21 cellular contexts compared by ENCODE assay signal in genomic region chr3:61591300-61591699, GRCh38. TPM values are rescaled to one million over a fixed set of nuclear protein-coding genes. Genes with fewer than 3 reads are reported as not detected.
"Had no signal": no experiment of that assay in that cellular context is flagged by ENCODE, and none has a peak within 500 bp of the region (broad histone marks: within the 10 kb centered on the region; RNA-seq: fewer than 3 reads in every experiment).

No MANE protein-coding gene starts in this region.

- H3K36me3 ChIP-seq: SJSA1 had no signal

- H3K36me3 Mint-ChIP-seq: T-cell had no signal

- H3K27ac Mint-ChIP-seq: T-cell had no signal

- ATAC-seq: T-cell had no signal

- H3K27ac ChIP-seq: HL-60, SJSA1 had no signal

- H3K4me3 Mint-ChIP-seq: T-cell had no signal

- H3K4me1 Mint-ChIP-seq: T-cell had no signal

- H3K27me3 ChIP-seq: SJSA1 had no signal

- H3K9me3 ChIP-seq: SJSA1, SK-N-SH had no signal

- H3K4me3 ChIP-seq: SJSA1 had no signal

- H3K4me2 ChIP-seq: SK-N-SH had no signal

- H3K9me3 Mint-ChIP-seq: T-cell had no signal

- DNase-seq: Karpas-422, KG1, MM.1S, NCI-H1092 treated with DMSO at 0.1 percent for 48 hours, NCI-H1436, NCI-H187, NCI-H2029, NCI-H2171 treated with DMSO at 0.1 percent for 48 hours, NCI-H345, NCI-H524, NCI-H526 treated with DMSO at 0.1 percent for 48 hours, NCI-H748 treated with DMSO at 0.1 percent for 48 hours, Right ventricle myocardium superior, RPMI8226, SIG-M5, SK-N-SH, SW 1271, T-cell had no signal

- H3K9ac ChIP-seq: SK-N-SH had no signal

RNA-seq across cellular contexts. Expression of gene PTPRG, which starts 29.9 kb away (rescaled TPM):
- total RNA-seq: HT-29 had no signal
